17 cellular contexts compared by ENCODE assay signal in genomic region chr6:17905611-17906592, GRCh38.
DNase-seq lines count a peak whose midpoint lies in the region; ATAC-seq, FAIRE-seq and TF ChIP-seq lines count a peak whose summit lies in the region.
"Had no signal": no experiment of that assay in that cellular context is flagged by ENCODE, and none has a peak within 500 bp of the region (broad histone marks: within the 10 kb centered on the region; RNA-seq: fewer than 3 reads in every experiment).

No MANE protein-coding gene starts in this region.

- ATAC-seq in natural killer cell treated with Interleukin-12 subunit alpha and Interleukin-12 subunit beta and Interleukin-15 and Interleukin-18, amount 100 ng/mL, for 72 hours: no peak
- no peak for ATAC-seq in natural killer cell
- no peak for ATAC-seq in K562
- no peak for ATAC-seq in left ventricle myocardium superior
- no peak for ATAC-seq in naive thymus-derived CD4-positive, alpha-beta T cell

- no peaks in the 10 kb centered on the region for H3K36me3 Mint-ChIP-seq in natural killer cell treated with Interleukin-12 subunit alpha and Interleukin-12 subunit beta and Interleukin-15 and Interleukin-18, amount 100 ng/mL, for 72 hours
- H3K36me3 Mint-ChIP-seq in natural killer cell: no peaks in the 10 kb centered on the region
- peaks cover 0 to 9% (median 0%) of the 10 kb centered on the region in 5 donors for H3K36me3 Mint-ChIP-seq in naive thymus-derived CD4-positive, alpha-beta T cell

- H3K4me2 ChIP-seq in K562 (ENCODE audit: insufficient read depth, low read length) (no peak overlapping the region), keratinocyte (ENCODE audit: control insufficient read depth, extremely low read depth, insufficient read depth, low read depth, low read length) (peak overlapping the region; percentile 7)

- dilution Hi-C loops in keratinocyte (cut with MboI; ENCODE audit: extremely low pct_ligation_motif_present, low sequenced_read_pairs): no loop called here

- H3K36me3 ChIP-seq in K562 (ENCODE audit: control insufficient read depth, insufficient read depth, low read length): peaks cover 2% of the 10 kb centered on the region; the same call in 1 of the 3 replicates
- no peaks in the 10 kb centered on the region for H3K36me3 ChIP-seq in keratinocyte (ENCODE audit: control insufficient read depth in 2 of 2, extremely low read depth in 1 of 2, insufficient read depth in 2 of 2, low read length in 2 of 2)
- no peaks in the 10 kb centered on the region for H3K36me3 ChIP-seq in vagina
- no peaks in the 10 kb centered on the region for H3K36me3 ChIP-seq in naive thymus-derived CD4-positive, alpha-beta T cell (ENCODE audit: control insufficient read depth in 2 of 3, insufficient read depth in 3 of 3, low read length in 3 of 3)
- H3K36me3 ChIP-seq: colonic mucosa, SJCRH30 had no signal

- CTCF ChIA-PET in K562 (lab: Yijun Ruan, JAX; ENCODE audit: low intra/inter-chr PET ratio): no interaction called here
- CTCF ChIA-PET in naive thymus-derived CD4-positive, alpha-beta T cell (lab: Charles Lee): no interaction called here

- FAIRE-seq in K562 (lab: Jason Lieb, UNC) (no peak), keratinocyte (lab: Jason Lieb, UNC) (no peak)
- FAIRE-seq: A204.1 had no signal

- POLR2A ChIA-PET in K562 (lab: Yijun Ruan, JAX): interaction anchor here (1.9 kb wide), 1 partner anchor 12 kb away, joined by 8 read pairs; no protein-coding TSS in a partner anchor
- POLR2A ChIA-PET in naive thymus-derived CD4-positive, alpha-beta T cell (lab: Charles Lee): no interaction called here

- H3K4me1 ChIP-seq in K562 (replicated peaks in 1 of 2; ENCODE audit: control insufficient read depth in 2 of 2, insufficient read depth in 2 of 2, low read length in 2 of 2): peaks cover 8 to 28% of the 10 kb centered on the region in 2 experiments; a peak in 4 of 5 replicates
- peaks cover 39% of the 10 kb centered on the region for H3K4me1 ChIP-seq in keratinocyte (ENCODE audit: control insufficient read depth, extremely low read depth, insufficient read depth, low read length)
- H3K4me1 ChIP-seq in vagina: peaks cover 68% of the 10 kb centered on the region
- H3K4me1 ChIP-seq in naive thymus-derived CD4-positive, alpha-beta T cell (ENCODE audit: control insufficient read depth in 2 of 2, insufficient read depth in 2 of 2, low read length in 2 of 2): no peaks in the 10 kb centered on the region
- H3K4me1 ChIP-seq: colonic mucosa, SJCRH30, testis had no signal

- TF ChIP-seq POLR2A in K562 (conservative IDR thresholded peaks at IDR 0.05): no peak
- no peak for TF ChIP-seq POLR2A in vagina (IDR thresholded peaks at IDR 0.05)

- BruUV-seq in K562 (replicated peaks; lab: Mats Ljungman, UMichigan): no TSS peak

- H3K4me3 ChIP-seq in K562 (no peak overlapping the region), keratinocyte (ENCODE audit: control insufficient read depth in 2 of 3, extremely low read depth in 1 of 3, insufficient read depth in 2 of 3, low read depth in 1 of 3, low read length in 3 of 3) (no peak overlapping the region), vagina (no peak overlapping the region)
- H3K4me3 ChIP-seq in naive thymus-derived CD4-positive, alpha-beta T cell (ENCODE audit: low read length): no peak overlapping the region
- H3K4me3 ChIP-seq: colonic mucosa, SJCRH30, testis had no signal

- no peak for TF ChIP-seq RAD21 in K562 (CRISPR knock-in tag; conservative IDR thresholded peaks at IDR 0.05 in 1 of 2, IDR thresholded peaks at IDR 0.05 in 1 of 2)

- peaks cover 33 to 40% of the 10 kb centered on the region in 2 donors for H3K4me1 Mint-ChIP-seq in natural killer cell treated with Interleukin-12 subunit alpha and Interleukin-12 subunit beta and Interleukin-15 and Interleukin-18, amount 100 ng/mL, for 72 hours (ENCODE audit: low read depth in 2 of 2)
- H3K4me1 Mint-ChIP-seq in natural killer cell: peaks cover 24 to 54% of the 10 kb centered on the region in 2 donors
- H3K4me1 Mint-ChIP-seq in naive thymus-derived CD4-positive, alpha-beta T cell: peaks cover 0 to 20% (median 0%) of the 10 kb centered on the region in 7 donors

- no peaks in the 10 kb centered on the region for H3K9me1 ChIP-seq in K562 (ENCODE audit: control insufficient read depth, insufficient read depth, low read length)
- H3K9me1 ChIP-seq in keratinocyte (ENCODE audit: control insufficient read depth, extremely low read depth, insufficient read depth, low read length): peaks cover 2% of the 10 kb centered on the region

- peak overlapping the region; percentile 87 to 92 for H3K27ac Mint-ChIP-seq in natural killer cell treated with Interleukin-12 subunit alpha and Interleukin-12 subunit beta and Interleukin-15 and Interleukin-18, amount 100 ng/mL, for 72 hours
- no peak overlapping the region for H3K27ac Mint-ChIP-seq in natural killer cell
- no peak overlapping the region for H3K27ac Mint-ChIP-seq in naive thymus-derived CD4-positive, alpha-beta T cell

- no peaks in the 10 kb centered on the region for H3K9me3 ChIP-seq in K562 (replicated peaks; ENCODE audit: control insufficient read depth, insufficient read depth, low read depth, low read length)
- H3K9me3 ChIP-seq in keratinocyte (ENCODE audit: control insufficient read depth, low read depth, low read length): no peaks in the 10 kb centered on the region
- H3K9me3 ChIP-seq in vagina: no peaks in the 10 kb centered on the region
- H3K9me3 ChIP-seq in naive thymus-derived CD4-positive, alpha-beta T cell (ENCODE audit: control insufficient read depth in 2 of 3, low read length in 3 of 3): no peaks in the 10 kb centered on the region
- H3K9me3 ChIP-seq: colonic mucosa, SJCRH30, testis had no signal

- TF ChIP-seq EP300 in K562 (IDR thresholded peaks at IDR 0.05; ENCODE audit: low read length): no peak

- in situ Hi-C loops in K562 (cut with MboI): no loop called here

- WGBS in K562 (ENCODE audit: insufficient coverage, low coverage, missing lambda C conversion rate): 93% methylated on average over 2 of the region's 2 CpGs

- H2AFZ ChIP-seq in K562 (ENCODE audit: low read depth, low read length): no peak overlapping the region
- no peak overlapping the region for H2AFZ ChIP-seq in keratinocyte (ENCODE audit: control insufficient read depth, low read length)

- intact Hi-C loops in natural killer cell (cut with micrococcal nuclease): no loop called here
- intact Hi-C loops in K562 (cut with micrococcal nuclease): loop anchor here (2.0 to 5.0 kb wide), 3 partner anchors 63 to 85 kb away; partner anchors contain the start of gene KIF13A
- intact Hi-C loops in vagina (cut with DNase I): no loop called here
- intact Hi-C loops in left ventricle myocardium superior (cut with micrococcal nuclease): no loop called here
- intact Hi-C loops in naive thymus-derived CD4-positive, alpha-beta T cell (cut with micrococcal nuclease): no loop called here

- no peak for DNase-seq in natural killer cell treated with Interleukin-12 subunit alpha and Interleukin-12 subunit beta and Interleukin-15 and Interleukin-18, amount 100 ng/mL, for 72 hours (ENCODE audit: low spot score)
- no peak for DNase-seq in natural killer cell
- no peak for DNase-seq in K562 (ENCODE audit: extremely low read depth in 1 of 4, low spot score in 3 of 4)
- no peak for DNase-seq in keratinocyte (ENCODE audit: low read depth, low spot score)
- no peak for DNase-seq in vagina (ENCODE audit: extremely low spot score in 2 of 2)
- no peak for DNase-seq in left ventricle myocardium superior
- no peak for DNase-seq in naive thymus-derived CD4-positive, alpha-beta T cell
- no peak for DNase-seq in activated CD4-positive, alpha-beta T cell treated with anti-CD3 and anti-CD28 coated beads, Interleukin-2, amount 50 U/mL, for 48 hours
- DNase-seq: activated CD4-positive, alpha-beta T cell treated with anti-CD3 and anti-CD28 coated beads for 48 hours; activated gamma-delta T cell treated with Interleukin-2 at 50 U/mL for 16 hours; colonic mucosa; mesendoderm; NCI-H1048; NCI-H69; SJCRH30; testis had no signal

- H4K20me1 ChIP-seq in K562 (replicated peaks; ENCODE audit: control insufficient read depth, insufficient read depth, low read length) (no peaks in the 10 kb centered on the region), keratinocyte (ENCODE audit: control insufficient read depth, extremely low read depth, insufficient read depth, low read length) (no peaks in the 10 kb centered on the region)

- no peak overlapping the region for H3K27ac ChIP-seq in K562 (ENCODE audit: extremely low read depth, low read depth, low read length)
- H3K27ac ChIP-seq in keratinocyte (ENCODE audit: control insufficient read depth, insufficient read depth, low read length): peak overlapping the region; percentile 94
- peak overlapping the region; percentile 70 for H3K27ac ChIP-seq in vagina
- no peak overlapping the region for H3K27ac ChIP-seq in naive thymus-derived CD4-positive, alpha-beta T cell (ENCODE audit: low read depth, low read length)
- H3K27ac ChIP-seq: colonic mucosa, SJCRH30, testis had no signal

- H3K27me3 ChIP-seq in K562 (ENCODE audit: control insufficient read depth in 2 of 2, insufficient read depth in 2 of 2, low read length in 2 of 2) (no peaks in the 10 kb centered on the region), keratinocyte (ENCODE audit: control insufficient read depth, extremely low read depth, insufficient read depth, low read length) (no peaks in the 10 kb centered on the region), vagina (no peaks in the 10 kb centered on the region)
- no peaks in the 10 kb centered on the region for H3K27me3 ChIP-seq in naive thymus-derived CD4-positive, alpha-beta T cell (ENCODE audit: control insufficient read depth in 2 of 2, insufficient read depth in 2 of 2, low read length in 2 of 2)
- H3K27me3 ChIP-seq: colonic mucosa, SJCRH30, testis had no signal

- TF ChIP-seq CTCF in natural killer cell (IDR thresholded peaks at IDR 0.05) (no peak), K562 (IDR thresholded peaks at IDR 0.05 in 2 of 3, conservative IDR thresholded peaks at IDR 0.05 in 1 of 3; ENCODE audit: insufficient read depth in 2 of 3, low read depth in 1 of 3, low read length in 3 of 3) (no peak), keratinocyte (optimal IDR thresholded peaks at IDR 0.05 in 1 of 3, IDR thresholded peaks at IDR 0.05 in 1 of 3, conservative IDR thresholded peaks at IDR 0.05 in 1 of 3; ENCODE audit: extremely low read depth in 1 of 3, insufficient read depth in 2 of 3, low read length in 3 of 3) (no peak), vagina (IDR thresholded peaks at IDR 0.05) (no peak)

- peaks cover 4% of the 10 kb centered on the region for H3K9me3 Mint-ChIP-seq in natural killer cell treated with Interleukin-12 subunit alpha and Interleukin-12 subunit beta and Interleukin-15 and Interleukin-18, amount 100 ng/mL, for 72 hours
- no peaks in the 10 kb centered on the region for H3K9me3 Mint-ChIP-seq in natural killer cell
- H3K9me3 Mint-ChIP-seq in naive thymus-derived CD4-positive, alpha-beta T cell: peaks cover 0 to 8% (median 0%) of the 10 kb centered on the region in 11 donors

- H3K4me3 Mint-ChIP-seq in natural killer cell treated with Interleukin-12 subunit alpha and Interleukin-12 subunit beta and Interleukin-15 and Interleukin-18, amount 100 ng/mL, for 72 hours: peak overlapping the region; percentile 30
- H3K4me3 Mint-ChIP-seq in natural killer cell: no peak overlapping the region
- H3K4me3 Mint-ChIP-seq in naive thymus-derived CD4-positive, alpha-beta T cell: no peak overlapping the region

- peaks cover 4 to 14% of the 10 kb centered on the region in 2 donors for H3K27me3 Mint-ChIP-seq in natural killer cell treated with Interleukin-12 subunit alpha and Interleukin-12 subunit beta and Interleukin-15 and Interleukin-18, amount 100 ng/mL, for 72 hours
- no peaks in the 10 kb centered on the region for H3K27me3 Mint-ChIP-seq in natural killer cell (ENCODE audit: low read depth in 2 of 2)
- peaks cover 8 to 28% (median 25%) of the 10 kb centered on the region in 5 donors for H3K27me3 Mint-ChIP-seq in naive thymus-derived CD4-positive, alpha-beta T cell

- H3K9ac ChIP-seq in K562 (ENCODE audit: insufficient read depth in 1 of 2, low read depth in 2 of 2, low read length in 2 of 2) (no peak overlapping the region), keratinocyte (ENCODE audit: control insufficient read depth, extremely low read depth, insufficient read depth, low read length) (no peak overlapping the region)

- H3K79me2 ChIP-seq in K562 (ENCODE audit: control insufficient read depth, insufficient read depth, low read length) (peaks cover 72% of the 10 kb centered on the region), keratinocyte (ENCODE audit: control insufficient read depth, insufficient read depth, low read length) (peaks cover 74% of the 10 kb centered on the region)

Comparison
In these comparisons a context has a peak if more than half of its experiments do, and no peak if none do; other contexts are left out.
1. H3K27ac Mint-ChIP-seq: peak in natural killer cell treated with Interleukin-12 subunit alpha and Interleukin-12 subunit beta and Interleukin-15 and Interleukin-18, amount 100 ng/mL, for 72 hours (2 of 2); none in natural killer cell (0 of 2) and naive thymus-derived CD4-positive, alpha-beta T cell (0 of 9).
2. H3K27ac ChIP-seq: peak in keratinocyte (single experiment) and vagina (single experiment); none in K562 (single experiment) and naive thymus-derived CD4-positive, alpha-beta T cell (single experiment).